In genomic region chr19:4224470-4224869, GRCh38 we compare ENCODE assay signal across 1 cellular context.
A peak's percentile ranks its signal among the peaks of the same experiment; 100 is the strongest.
TF ChIP-seq lines count a peak whose summit lies in the region.

No MANE protein-coding gene starts in this region.

TF ChIP-seq in HepG2, 621 proteins besides CTCF, POLR2A, EP300 and RAD21 (continued from another document):
- no peak for TF ChIP-seq ZNF512 (CRISPR knock-in tag; IDR thresholded peaks at IDR 0.05)
- no peak for TF ChIP-seq ZNF775 (CRISPR knock-in tag; IDR thresholded peaks at IDR 0.05; ENCODE audit: borderline replicate concordance)
- TF ChIP-seq ZNF256 (CRISPR knock-in tag; conservative IDR thresholded peaks at IDR 0.05), result no peak
- TF ChIP-seq ZMYM4 (CRISPR knock-in tag; IDR thresholded peaks at IDR 0.05), result no peak
- 0 out of 2 replicates have a peak, but pooled peaks have one; percentile 61 for TF ChIP-seq ZMAT3 (CRISPR knock-in tag; conservative IDR thresholded peaks at IDR 0.05)
- no peak for TF ChIP-seq ZNF605 (CRISPR knock-in tag; IDR thresholded peaks at IDR 0.05)
- TF ChIP-seq MYC (CRISPR knock-in tag; IDR thresholded peaks at IDR 0.05; ENCODE audit: borderline replicate concordance), result no peak; the same call in 1 of the 2 replicates
- no peak for TF ChIP-seq ZNF382 (CRISPR knock-in tag; IDR thresholded peaks at IDR 0.05; ENCODE audit: borderline replicate concordance)
- TF ChIP-seq AGO1 (IDR thresholded peaks at IDR 0.05; ENCODE audit: low read depth, low read length, poor library complexity, severe bottlenecking), result no peak
- TF ChIP-seq SRSF9 (IDR thresholded peaks at IDR 0.05; ENCODE audit: borderline replicate concordance, insufficient read depth, low read depth, low read length, poor library complexity, severe bottlenecking), result no peak
- TF ChIP-seq ZNF777 (CRISPR knock-in tag; IDR thresholded peaks at IDR 0.05), result no peak
- no peak for TF ChIP-seq AFF4 (CRISPR knock-in tag; IDR thresholded peaks at IDR 0.05)
- no peak for TF ChIP-seq ZFP90 (CRISPR knock-in tag; IDR thresholded peaks at IDR 0.05; ENCODE audit: borderline replicate concordance)
- TF ChIP-seq ZNF839 (CRISPR knock-in tag; IDR thresholded peaks at IDR 0.05; ENCODE audit: borderline replicate concordance), result 0 out of 2 replicates have a peak, but pooled peaks have one; percentile 35
- no peak for TF ChIP-seq RELA (CRISPR knock-in tag; IDR thresholded peaks at IDR 0.05)
- no peak for TF ChIP-seq CREB3 (CRISPR knock-in tag; IDR thresholded peaks at IDR 0.05)
TF ChIP-seq in HepG2: peak in this region for 44.
